15 cellular contexts compared by ENCODE assay signal in genomic region chr22:46953968-46954755, GRCh38.
DNase-seq lines count a peak whose midpoint lies in the region; ATAC-seq and TF ChIP-seq lines count a peak whose summit lies in the region.
"Had no signal": no experiment of that assay in that cellular context is flagged by ENCODE, and none has a peak within 500 bp of the region (broad histone marks: within the 10 kb centered on the region; RNA-seq: fewer than 3 reads in every experiment).

No MANE protein-coding gene starts in this region.

- no peak overlapping the region for H3K27ac ChIP-seq in suprapubic skin
- H3K27ac ChIP-seq: 22Rv1, KMS-11 had no signal

- peaks cover 30% of the 10 kb centered on the region for H3K4me1 Mint-ChIP-seq in WTC11

- POLR2A ChIA-PET in WTC11 (lab: Charles Lee), result no interaction called here

- no peaks in the 10 kb centered on the region for H3K27me3 ChIP-seq in suprapubic skin

- WGBS in suprapubic skin, result 94% methylated on average over 18 of the region's 18 CpGs

- CTCF ChIA-PET in WTC11 (lab: Charles Lee), result interaction anchor here (0.6 to 2.4 kb wide), 6 partner anchors 12 to 390 kb away, joined by 3 to 7 read pairs (median 3); no protein-coding TSS in a partner anchor

- DNase-seq in NCI-H510A treated with DMSO at 0.1 percent for 48 hours (lab: John Stamatoyannopoulos, UW) (peak; percentile 30), NCI-H510A (lab: John Stamatoyannopoulos, UW) (no peak), WTC11 (ENCODE audit: low spot score) (no peak), iPS-NIHi11 (ENCODE audit: low spot score) (peak; percentile 45), suprapubic skin (ENCODE audit: low spot score in 2 of 2) (peak; percentile 26 to 49), GOT3 (lab: John Stamatoyannopoulos, UW) (no peak)
- DNase-seq: DMS79 treated with DMSO at 0.1 percent for 48 hours, NCI-H1436, NCI-H2029, SIG-M5 had no signal

- no peak for TF ChIP-seq CTCF in WTC11 (IDR thresholded peaks at IDR 0.05)
- no peak for TF ChIP-seq CTCF in suprapubic skin (IDR thresholded peaks at IDR 0.05)

- peak overlapping the region; percentile 69; the same call in 1 of the 2 replicates for H3K27ac Mint-ChIP-seq in WTC11

- H3K9me3 ChIP-seq in suprapubic skin, result no peaks in the 10 kb centered on the region
- H3K9me3 ChIP-seq: HAP-1 had no signal

- no peaks in the 10 kb centered on the region for H3K4me1 ChIP-seq in suprapubic skin

- no peak for TF ChIP-seq EP300 in suprapubic skin (IDR thresholded peaks at IDR 0.05)

- H3K36me3 ChIP-seq in suprapubic skin, result peaks cover 10% of the 10 kb centered on the region
- H3K36me3 ChIP-seq: HAP-1 had no signal

- H3K27me3 Mint-ChIP-seq in WTC11 (ENCODE audit: low read depth), result no peaks in the 10 kb centered on the region

- H3K4me3 Mint-ChIP-seq in WTC11, result no peak overlapping the region

- no peaks in the 10 kb centered on the region; the same call in 1 of the 2 replicates for H3K36me3 Mint-ChIP-seq in WTC11

- no peak overlapping the region for H3K4me3 ChIP-seq in suprapubic skin
- H3K4me3 ChIP-seq: HAP-1 had no signal

- no peaks in the 10 kb centered on the region for H3K9me3 Mint-ChIP-seq in WTC11

- ATAC-seq in WTC11 (peak; percentile 52), HG02642 (IDR thresholded peaks at IDR 0.05; ENCODE audit: poor library complexity, unreplicated experiment) (no peak), HG02852 (IDR thresholded peaks at IDR 0.05; ENCODE audit: unreplicated experiment) (no peak)

- no peak for TF ChIP-seq POLR2A in suprapubic skin (IDR thresholded peaks at IDR 0.05)

TF ChIP-seq in WTC11, 78 proteins besides CTCF, POLR2A, EP300 and RAD21:
- TF ChIP-seq USF2 (CRISPR knock-in tag; IDR thresholded peaks at IDR 0.05), result no peak
- TF ChIP-seq FOXP4 (CRISPR knock-in tag; IDR thresholded peaks at IDR 0.05), result no peak
- TF ChIP-seq ZNF281 (CRISPR knock-in tag; IDR thresholded peaks at IDR 0.05), result no peak

Comparison
In these comparisons a context has a peak if more than half of its experiments do, and no peak if none do; other contexts are left out.
1. DNase-seq: peak in NCI-H510A treated with DMSO at 0.1 percent for 48 hours (single experiment), iPS-NIHi11 (single experiment) and suprapubic skin (2 of 2); none in NCI-H510A (single experiment), WTC11 (single experiment) and GOT3 (single experiment).